ENCODE assay signal across 1 cellular context in the genomic region with DNA sequence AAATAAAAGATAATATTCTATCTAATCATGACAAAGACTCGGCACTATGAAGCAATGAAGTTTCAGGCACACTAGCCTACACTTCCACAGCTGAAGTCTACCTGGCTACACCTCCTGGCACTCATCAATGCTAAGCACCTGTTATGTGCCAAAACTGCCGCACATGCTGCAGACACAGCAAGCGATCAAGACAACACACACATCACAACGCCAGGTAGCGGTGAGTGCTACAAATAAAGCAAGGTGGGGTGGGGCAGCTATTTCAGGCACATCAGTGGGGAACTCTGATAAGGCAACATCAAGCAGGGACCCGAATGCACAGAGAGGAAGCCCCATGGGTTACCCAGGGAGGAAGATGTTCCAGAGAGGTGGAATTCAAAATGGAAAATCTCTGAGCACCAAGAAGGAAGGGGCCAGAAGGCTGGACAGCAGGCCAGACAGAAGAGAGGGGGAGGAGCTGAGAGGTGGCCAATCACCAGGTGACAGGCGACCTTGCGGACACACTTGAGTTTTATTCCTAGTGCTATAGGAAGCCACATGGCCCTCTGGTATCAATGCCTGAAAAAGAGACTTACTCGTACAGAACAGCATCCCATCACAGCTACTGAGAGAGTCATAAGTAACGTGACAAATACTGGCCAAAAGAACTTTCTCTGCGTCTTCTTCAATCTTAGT.
TF ChIP-seq lines count a peak whose summit lies in the region.

No MANE protein-coding gene starts in this region.

TF ChIP-seq in GM23338, 12 proteins besides CTCF, POLR2A, EP300 and RAD21 (continued from another document):
- TF ChIP-seq ZNF462 (CRISPR knock-in tag; IDR thresholded peaks at IDR 0.05) = no peak
- TF ChIP-seq, protein P1, sequence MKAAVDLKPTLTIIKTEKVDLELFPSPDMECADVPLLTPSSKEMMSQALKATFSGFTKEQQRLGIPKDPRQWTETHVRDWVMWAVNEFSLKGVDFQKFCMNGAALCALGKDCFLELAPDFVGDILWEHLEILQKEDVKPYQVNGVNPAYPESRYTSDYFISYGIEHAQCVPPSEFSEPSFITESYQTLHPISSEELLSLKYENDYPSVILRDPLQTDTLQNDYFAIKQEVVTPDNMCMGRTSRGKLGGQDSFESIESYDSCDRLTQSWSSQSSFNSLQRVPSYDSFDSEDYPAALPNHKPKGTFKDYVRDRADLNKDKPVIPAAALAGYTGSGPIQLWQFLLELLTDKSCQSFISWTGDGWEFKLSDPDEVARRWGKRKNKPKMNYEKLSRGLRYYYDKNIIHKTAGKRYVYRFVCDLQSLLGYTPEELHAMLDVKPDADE (IDR thresholded peaks at IDR 0.05) = no peak
- no peak for TF ChIP-seq ZNF331 (CRISPR knock-in tag; IDR thresholded peaks at IDR 0.05; ENCODE audit: low read depth)
